ENCODE assay signal across 30 cellular contexts in the genomic region with DNA sequence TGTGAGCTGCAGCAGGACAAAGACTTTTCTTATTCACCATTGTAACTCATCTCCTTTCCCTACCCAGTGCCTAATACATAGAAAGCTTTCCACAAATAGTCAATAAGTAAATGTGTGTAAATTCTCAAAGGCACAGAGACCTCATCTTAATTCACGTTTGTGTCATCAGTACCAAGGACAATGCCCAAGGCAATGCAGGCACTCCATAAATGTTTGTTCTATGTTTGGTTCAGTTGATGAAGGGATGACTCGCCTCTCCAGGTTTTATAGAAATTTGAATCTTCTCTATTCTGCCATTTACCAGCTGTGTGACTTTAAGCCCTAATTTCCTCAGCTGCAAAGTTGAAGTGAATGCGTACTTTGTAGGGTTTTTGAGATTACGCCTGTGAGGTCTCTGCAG. TPM values are rescaled to one million over a fixed set of nuclear protein-coding genes. Genes with fewer than 3 reads are reported as not detected.
"Had no signal": no experiment of that assay in that cellular context is flagged by ENCODE, and none has a peak within 500 bp of the region (broad histone marks: within the 10 kb centered on the region; RNA-seq: fewer than 3 reads in every experiment).

No MANE protein-coding gene starts in this region.

- H3K36me3 ChIP-seq: left ventricle myocardium inferior, ovary, thyroid gland, upper lobe of right lung had no signal

- H3K4me3 Mint-ChIP-seq: activated CD4-positive, alpha-beta T cell treated with anti-CD3 and anti-CD28 coated beads, Interleukin-2, amount 10 ng/mL, durations not matched to agents 7 days and 5 days; activated CD8-positive, alpha-beta T cell treated with anti-CD3 and anti-CD28 coated beads, Interleukin-2, amount 10 ng/mL, durations not matched to agents 7 days and 5 days; activated naive CD4-positive, alpha-beta T cell treated with anti-CD3 and anti-CD28 coated beads, Interleukin-2, amount 50 U/mL, for 24 hours; brain; immature natural killer cell; mesothelial cell of epicardium; natural killer cell; stimulated activated naive CD8-positive, alpha-beta T cell treated with anti-CD3 and anti-CD28 coated beads, Interleukin-15, Interleukin-2, amounts not matched to agents 100 ng/mL and 50 ng/mL, for 24 hours had no signal

- H3K9me3 ChIP-seq: left ventricle myocardium inferior, ovary, thyroid gland, upper lobe of right lung had no signal

- H3K27me3 ChIP-seq: ovary, thyroid gland had no signal

- H3K4me2 ChIP-seq: hepatocyte had no signal

- DNase-seq: activated CD4-positive, alpha-beta T cell treated with anti-CD3 and anti-CD28 coated beads, Interleukin-2, amount 10 ng/mL, durations not matched to agents 7 days and 5 days; activated CD8-positive, alpha-beta T cell treated with anti-CD3 and anti-CD28 coated beads, Interleukin-2, amount 10 ng/mL, durations not matched to agents 7 days and 5 days; activated gamma-delta T cell treated with Interleukin-2 at 50 U/mL for 16 hours; activated T-cell treated with anti-CD3 and anti-CD28 coated beads, Interleukin-2, amount 50 U/mL, for 1 hour; aorta; caudate nucleus; effector memory CD4-positive, alpha-beta T cell; glutamatergic neuron; immature natural killer cell; left ventricle myocardium inferior; natural killer cell; ovary; right cardiac atrium; stimulated activated CD4-positive, alpha-beta T cell treated with anti-CD3 and anti-CD28 coated beads, Interleukin-1b, Interleukin-23, amount 100 ng/mL, for 48 hours; substantia nigra; thyroid gland; upper lobe of right lung had no signal

- H3K4me3 ChIP-seq: hepatocyte, left ventricle myocardium inferior, ovary, skin epidermis, thyroid gland, upper lobe of right lung had no signal

- H3K9me3 Mint-ChIP-seq: activated CD4-positive, alpha-beta T cell treated with anti-CD3 and anti-CD28 coated beads, Interleukin-2, amount 10 ng/mL, durations not matched to agents 7 days and 5 days; activated naive CD4-positive, alpha-beta T cell treated with anti-CD3 and anti-CD28 coated beads, Interleukin-2, amount 50 U/mL, for 24 hours; immature natural killer cell; mesothelial cell of epicardium; natural killer cell; stimulated activated naive CD8-positive, alpha-beta T cell treated with anti-CD3 and anti-CD28 coated beads, Interleukin-15, Interleukin-2, amounts not matched to agents 100 ng/mL and 50 ng/mL, for 24 hours had no signal

- H3K79me2 ChIP-seq: hepatocyte had no signal

- H3K27ac Mint-ChIP-seq: activated CD4-positive, alpha-beta T cell treated with anti-CD3 and anti-CD28 coated beads, Interleukin-2, amount 10 ng/mL, durations not matched to agents 7 days and 5 days; activated CD8-positive, alpha-beta T cell treated with anti-CD3 and anti-CD28 coated beads, Interleukin-2, amount 10 ng/mL, durations not matched to agents 7 days and 5 days; activated naive CD4-positive, alpha-beta T cell treated with anti-CD3 and anti-CD28 coated beads, Interleukin-2, amount 50 U/mL, for 24 hours; brain; immature natural killer cell; mesothelial cell of epicardium; natural killer cell; stimulated activated naive CD8-positive, alpha-beta T cell treated with anti-CD3 and anti-CD28 coated beads, Interleukin-15, Interleukin-2, amounts not matched to agents 100 ng/mL and 50 ng/mL, for 24 hours had no signal

- H3K4me1 Mint-ChIP-seq: immature natural killer cell, natural killer cell had no signal

- ATAC-seq: activated CD4-positive, CD25-positive, alpha-beta regulatory T cell treated with anti-CD3 and anti-CD28 coated beads, Interleukin-2, amount 50 U/mL, for 24 hours; activated CD8-positive, alpha-beta T cell treated with anti-CD3 and anti-CD28 coated beads, Interleukin-2, amount 10 ng/mL, durations not matched to agents 7 days and 5 days; esophagus mucosa; natural killer cell; right cardiac atrium; upper lobe of right lung had no signal

- H3K27ac ChIP-seq: hepatocyte, left ventricle myocardium inferior, ovary, skin epidermis, thyroid gland, upper lobe of right lung had no signal

- H2AFZ ChIP-seq: hepatocyte had no signal

- H3K36me3 Mint-ChIP-seq: activated naive CD4-positive, alpha-beta T cell treated with anti-CD3 and anti-CD28 coated beads, Interleukin-2, amount 50 U/mL, for 24 hours; brain; immature natural killer cell; mesothelial cell of epicardium; natural killer cell had no signal

RNA-seq across cellular contexts. Expression of a gene that starts 2.1 kb away (rescaled TPM):
- total RNA-seq: activated CD4-positive, alpha-beta T cell treated with anti-CD3 and anti-CD28 coated beads, Interleukin-2, amount 10 ng/mL, durations not matched to agents 7 days and 5 days; activated CD8-positive, alpha-beta T cell treated with anti-CD3 and anti-CD28 coated beads, Interleukin-2, amount 10 ng/mL, durations not matched to agents 7 days and 5 days; aorta; dermis microvascular lymphatic vessel endothelial cell; esophagus mucosa; frontal cortex; hepatocyte; lung microvascular endothelial cell; mesothelial cell of epicardium; natural killer cell; ovary; pulmonary artery endothelial cell; T-helper 2 cell treated with Interferon-gamma antibody and Interleukin-4, amounts not matched to agents 100 ng/mL and 5 ng/mL, for 36 hours; thyroid gland had no signal
- polyA plus RNA-seq: aorta, hepatocyte, immature natural killer cell, ovary had no signal
